In genomic region chr2:27502149-27502548, GRCh38 we compare ENCODE assay signal across 1 cellular context.
TF ChIP-seq lines count a peak whose summit lies in the region.

No MANE protein-coding gene starts in this region.

TF ChIP-seq in HepG2, 621 proteins besides CTCF, POLR2A, EP300 and RAD21:
- TF ChIP-seq GZF1 (CRISPR knock-in tag; IDR thresholded peaks at IDR 0.05) (no peak), HOXD1 (CRISPR knock-in tag; IDR thresholded peaks at IDR 0.05) (no peak), ZNF576 (CRISPR knock-in tag; IDR thresholded peaks at IDR 0.05) (no peak), ZBTB7B (CRISPR knock-in tag; IDR thresholded peaks at IDR 0.05) (no peak), ZFP36L2 (CRISPR knock-in tag; IDR thresholded peaks at IDR 0.05) (no peak), ZSCAN22 (CRISPR knock-in tag; IDR thresholded peaks at IDR 0.05) (no peak), ZNF83 (CRISPR knock-in tag; IDR thresholded peaks at IDR 0.05; ENCODE audit: borderline replicate concordance) (no peak), ATM (IDR thresholded peaks at IDR 0.05; ENCODE audit: borderline replicate concordance) (no peak), ZNF597 (CRISPR knock-in tag; IDR thresholded peaks at IDR 0.05) (no peak), NFKB2 (CRISPR knock-in tag; IDR thresholded peaks at IDR 0.05; ENCODE audit: borderline replicate concordance) (no peak)
